Comparison of ENCODE assay signal across 1 cellular context in the genomic region with DNA sequence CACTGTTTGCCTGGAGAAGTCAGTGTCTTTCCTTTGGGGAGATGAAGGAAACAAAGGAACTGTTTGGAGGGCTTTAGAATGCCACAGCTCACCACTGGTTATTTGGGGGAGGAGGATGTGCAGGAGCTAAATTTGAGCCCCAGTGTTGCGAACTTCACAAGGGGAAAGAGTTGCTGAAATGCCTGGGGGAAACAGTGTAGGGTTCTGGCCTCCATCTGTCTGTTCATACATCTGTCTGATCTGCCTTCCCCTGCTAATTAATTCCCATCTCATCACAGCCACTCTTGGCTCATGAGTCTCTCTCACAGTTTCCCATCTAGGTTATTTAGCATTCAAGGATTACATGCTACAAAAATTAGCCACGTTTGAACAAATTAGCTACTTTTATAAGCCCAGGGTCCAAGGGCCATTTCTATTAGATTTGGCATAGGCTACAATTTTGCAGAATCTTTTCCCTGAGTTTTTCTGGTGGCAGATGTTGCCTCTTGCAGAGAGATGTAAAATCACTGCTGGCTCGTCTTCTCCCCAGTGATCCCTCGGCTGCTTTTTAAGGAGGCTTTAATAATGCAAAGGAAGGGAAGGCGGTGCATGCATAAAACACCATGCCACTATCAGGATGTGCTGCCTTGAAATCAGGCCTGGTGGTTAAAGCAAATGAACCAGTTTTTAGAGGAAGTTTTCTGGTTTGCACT.
TF ChIP-seq lines count a peak whose summit lies in the region.

No MANE protein-coding gene starts in this region.

TF ChIP-seq in H1, 55 proteins besides CTCF, POLR2A, EP300 and RAD21:
- no peak for TF ChIP-seq SIN3A (conservative IDR thresholded peaks at IDR 0.05 in 1 of 2, IDR thresholded peaks at IDR 0.05 in 1 of 2; ENCODE audit: low read depth in 1 of 2, low read length in 2 of 2)
- no peak for TF ChIP-seq CHD1 (IDR thresholded peaks at IDR 0.05; ENCODE audit: low read depth, low read length)
- no peak for TF ChIP-seq SIX5 (IDR thresholded peaks at IDR 0.05; ENCODE audit: low read depth, low read length)
- TF ChIP-seq NANOG (IDR thresholded peaks at IDR 0.05; ENCODE audit: insufficient read depth, low read depth, low read length, poor library complexity, severe bottlenecking) = no peak
- no peak for TF ChIP-seq RXRA (IDR thresholded peaks at IDR 0.05; ENCODE audit: insufficient read depth, low read depth, low read length)
- TF ChIP-seq PHF8 (conservative IDR thresholded peaks at IDR 0.05; ENCODE audit: low read depth, low read length) = no peak
- no peak for TF ChIP-seq SUZ12 (IDR thresholded peaks at IDR 0.05; ENCODE audit: low read length)
- no peak for TF ChIP-seq TAF7 (optimal IDR thresholded peaks at IDR 0.05; ENCODE audit: borderline replicate concordance, low read depth, low read length)
- TF ChIP-seq KDM5A (IDR thresholded peaks at IDR 0.05; ENCODE audit: low read length) = no peak
- TF ChIP-seq MAFK (IDR thresholded peaks at IDR 0.05; ENCODE audit: low read depth, low read length) = no peak
- no peak for TF ChIP-seq CREB1 (IDR thresholded peaks at IDR 0.05)
- no peak for TF ChIP-seq POLR2AphosphoS5 (IDR thresholded peaks at IDR 0.05; ENCODE audit: low read depth, low read length)
- TF ChIP-seq GABPA (IDR thresholded peaks at IDR 0.05; ENCODE audit: borderline replicate concordance, insufficient read depth, low read length) = no peak
- no peak for TF ChIP-seq TEAD4 (IDR thresholded peaks at IDR 0.05; ENCODE audit: low read depth, low read length)
- TF ChIP-seq TBP (IDR thresholded peaks at IDR 0.05; ENCODE audit: low read depth, low read length) = no peak
- no peak; the same call in 1 of the 2 replicates for TF ChIP-seq RBBP5 (IDR thresholded peaks at IDR 0.05; ENCODE audit: borderline replicate concordance, low read depth, low read length)
- no peak for TF ChIP-seq KDM1A (IDR thresholded peaks at IDR 0.05; ENCODE audit: borderline replicate concordance, low read length)
- TF ChIP-seq, protein P1, sequence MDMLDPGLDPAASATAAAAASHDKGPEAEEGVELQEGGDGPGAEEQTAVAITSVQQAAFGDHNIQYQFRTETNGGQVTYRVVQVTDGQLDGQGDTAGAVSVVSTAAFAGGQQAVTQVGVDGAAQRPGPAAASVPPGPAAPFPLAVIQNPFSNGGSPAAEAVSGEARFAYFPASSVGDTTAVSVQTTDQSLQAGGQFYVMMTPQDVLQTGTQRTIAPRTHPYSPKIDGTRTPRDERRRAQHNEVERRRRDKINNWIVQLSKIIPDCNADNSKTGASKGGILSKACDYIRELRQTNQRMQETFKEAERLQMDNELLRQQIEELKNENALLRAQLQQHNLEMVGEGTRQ (IDR thresholded peaks at IDR 0.05; ENCODE audit: low read length) = no peak
- no peak for TF ChIP-seq RFX5 (IDR thresholded peaks at IDR 0.05; ENCODE audit: borderline replicate concordance, low read depth, low read length)
